Comparison of ENCODE assay signal across 28 cellular contexts in genomic region chr14:68534301-68534700, GRCh38.
"Had no signal": no experiment of that assay in that cellular context is flagged by ENCODE, and none has a peak within 500 bp of the region (broad histone marks: within the 10 kb centered on the region; RNA-seq: fewer than 3 reads in every experiment).

No MANE protein-coding gene starts in this region.

- H3K4me1 Mint-ChIP-seq: activated CD4-positive, alpha-beta T cell treated with anti-CD3 and anti-CD28 coated beads, Interleukin-2, amount 10 ng/mL, durations not matched to agents 24 days and 14 days; activated naive CD8-positive, alpha-beta T cell treated with anti-CD3 and anti-CD28 coated beads for 36 hours had no signal

- H3K27ac Mint-ChIP-seq: activated CD4-positive, alpha-beta T cell treated with anti-CD3 and anti-CD28 coated beads, Interleukin-2, amount 10 ng/mL, durations not matched to agents 24 days and 14 days; activated CD8-positive, alpha-beta T cell treated with anti-CD3 and anti-CD28 coated beads for 36 hours; activated naive CD8-positive, alpha-beta T cell treated with anti-CD3 and anti-CD28 coated beads for 36 hours; activated T-cell treated with anti-CD3 and anti-CD28 coated beads, Interleukin-2, amount 50 U/mL, for 72 hours; activated T-helper 17 cell treated with anti-CD3 and anti-CD28 coated beads, Interleukin-2, amount 50 U/mL, for 72 hours had no signal

- DNase-seq: activated CD4-positive, alpha-beta T cell treated with anti-CD3 and anti-CD28 coated beads, Interleukin-2, amount 10 ng/mL, durations not matched to agents 24 days and 14 days; activated CD4-positive, alpha-beta T cell treated with anti-CD3 and anti-CD28 coated beads, Interleukin-2, amount 50 U/mL, for 4 hours; activated CD8-positive, alpha-beta T cell treated with anti-CD3 and anti-CD28 coated beads for 36 hours; activated effector memory CD4-positive, alpha-beta T cell treated with anti-CD3 and anti-CD28 coated beads, Interleukin-2, amount 50 U/mL, for 16 hours; activated naive CD4-positive, alpha-beta T cell; activated naive CD4-positive, alpha-beta T cell treated with anti-CD3 and anti-CD28 coated beads, Interleukin-2, amount 50 U/mL, for 16 hours; activated naive CD8-positive, alpha-beta T cell treated with anti-CD3 and anti-CD28 coated beads for 36 hours; activated T-cell treated with anti-CD3 and anti-CD28 coated beads, Interleukin-2, amount 50 U/mL, for 1 hour; activated T-cell treated with anti-CD3 and anti-CD28 coated beads, Interleukin-2, amount 50 U/mL, for 72 hours; amniotic stem cell; aorta; KG1; NCI-H1092 treated with DMSO at 0.1 percent for 48 hours; NCI-H1417; NCI-H146; NCI-H187; NCI-H2029 treated with DMSO at 0.1 percent for 48 hours; NCI-H2107; NCI-H2171 treated with DMSO at 0.1 percent for 48 hours; NCI-H2227 treated with DMSO at 0.1 percent for 48 hours; NCI-H524 treated with DMSO at 0.1 percent for 48 hours; Peyer's patch; RPMI8226 had no signal

- H3K27me3 Mint-ChIP-seq: activated CD4-positive, alpha-beta T cell treated with anti-CD3 and anti-CD28 coated beads, Interleukin-2, amount 10 ng/mL, durations not matched to agents 24 days and 14 days; activated CD8-positive, alpha-beta T cell treated with anti-CD3 and anti-CD28 coated beads for 36 hours; activated naive CD8-positive, alpha-beta T cell treated with anti-CD3 and anti-CD28 coated beads for 36 hours; activated T-helper 17 cell treated with anti-CD3 and anti-CD28 coated beads, Interleukin-2, amount 50 U/mL, for 72 hours; central memory CD8-positive, alpha-beta T cell had no signal

- H3K27me3 ChIP-seq: cardiac muscle cell, Peyer's patch had no signal

- ATAC-seq: activated CD8-positive, alpha-beta T cell treated with anti-CD3 and anti-CD28 coated beads for 36 hours; activated T-cell treated with anti-CD3 and anti-CD28 coated beads, Interleukin-2, amount 50 U/mL, for 72 hours; activated T-helper 17 cell treated with anti-CD3 and anti-CD28 coated beads, Interleukin-2, amount 50 U/mL, for 72 hours; Right ventricle myocardium inferior had no signal

- H3K36me3 ChIP-seq: cardiac muscle cell, Peyer's patch had no signal

- H3K27ac ChIP-seq: cardiac muscle cell, Peyer's patch, SK-N-MC had no signal

- H3K9me3 Mint-ChIP-seq: central memory CD8-positive, alpha-beta T cell had no signal

- H3K4me3 ChIP-seq: cardiac muscle cell, Peyer's patch, SK-N-MC had no signal

- H3K4me3 Mint-ChIP-seq: activated CD4-positive, alpha-beta T cell treated with anti-CD3 and anti-CD28 coated beads, Interleukin-2, amount 10 ng/mL, durations not matched to agents 24 days and 14 days; activated CD8-positive, alpha-beta T cell treated with anti-CD3 and anti-CD28 coated beads for 36 hours; activated naive CD8-positive, alpha-beta T cell treated with anti-CD3 and anti-CD28 coated beads for 36 hours; activated T-cell treated with anti-CD3 and anti-CD28 coated beads, Interleukin-2, amount 50 U/mL, for 72 hours; activated T-helper 17 cell treated with anti-CD3 and anti-CD28 coated beads, Interleukin-2, amount 50 U/mL, for 72 hours; central memory CD8-positive, alpha-beta T cell had no signal

- H3K4me1 ChIP-seq: Peyer's patch had no signal
